27 cellular contexts compared by ENCODE assay signal in the genomic region with DNA sequence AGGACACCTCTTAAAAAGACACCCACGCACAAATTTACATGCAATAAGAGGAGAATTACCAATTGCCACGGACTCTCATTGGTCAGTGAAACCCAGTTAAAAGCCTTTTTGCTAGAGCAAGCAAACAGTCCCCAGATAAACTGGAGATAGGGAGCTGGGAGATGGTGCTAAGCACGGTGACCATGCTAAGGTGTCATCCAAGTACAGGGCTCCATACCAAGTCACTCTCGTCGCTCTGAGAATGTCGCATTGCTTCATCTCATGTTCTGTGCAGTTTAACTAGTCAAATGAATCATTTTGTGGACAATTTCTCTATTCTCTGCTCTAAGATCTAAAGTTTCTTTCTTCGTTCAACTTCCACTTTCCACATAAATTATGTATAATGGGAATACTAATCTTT.
"Had no signal": no experiment of that assay in that cellular context is flagged by ENCODE, and none has a peak within 500 bp of the region (broad histone marks: within the 10 kb centered on the region; RNA-seq: fewer than 3 reads in every experiment).

No MANE protein-coding gene starts in this region.

- ATAC-seq: effector memory CD8-positive, alpha-beta T cell; esophagus mucosa; foreskin keratinocyte; gastrocnemius medialis; gastroesophageal sphincter; heart right ventricle had no signal

- H3K36me3 ChIP-seq: colonic mucosa, esophagus muscularis mucosa, esophagus squamous epithelium, gastrocnemius medialis, gastroesophageal sphincter, heart right ventricle had no signal

- H3K4me1 ChIP-seq: colonic mucosa, esophagus muscularis mucosa, esophagus squamous epithelium, foreskin keratinocyte, gastrocnemius medialis, gastroesophageal sphincter, heart right ventricle had no signal

- H3K27me3 ChIP-seq: colonic mucosa, esophagus muscularis mucosa, esophagus squamous epithelium, foreskin keratinocyte, gastrocnemius medialis, gastroesophageal sphincter had no signal

- H3K27ac ChIP-seq: colonic mucosa, coronary artery, dorsolateral prefrontal cortex, epithelial cell of prostate, esophagus muscularis mucosa, esophagus squamous epithelium, foreskin keratinocyte, gastrocnemius medialis, gastroesophageal sphincter, heart right ventricle had no signal

- FAIRE-seq: colon, endometrium, endothelial cell of umbilical vein, frontal cortex had no signal

- H3K4me3 ChIP-seq: colonic mucosa, coronary artery, dorsolateral prefrontal cortex, esophagus muscularis mucosa, esophagus squamous epithelium, gastrocnemius medialis, gastroesophageal sphincter, heart right ventricle had no signal

- DNase-seq: colonic mucosa; cortex of kidney; dermis blood vessel endothelial cell; dorsolateral prefrontal cortex; effector CD4-positive, alpha-beta T cell; effector CD8-positive, alpha-beta T cell; effector memory CD4-positive, alpha-beta T cell; effector memory CD8-positive, alpha-beta T cell; endodermal cell; erythroblast; esophagus squamous epithelium; foreskin fibroblast; foreskin keratinocyte; foreskin melanocyte; gastrocnemius medialis; glutamatergic neuron; head of caudate nucleus; heart right ventricle had no signal

- H3K9me3 ChIP-seq: colonic mucosa, esophagus muscularis mucosa, esophagus squamous epithelium, gastrocnemius medialis, gastroesophageal sphincter, heart right ventricle had no signal
